In the genomic region with DNA sequence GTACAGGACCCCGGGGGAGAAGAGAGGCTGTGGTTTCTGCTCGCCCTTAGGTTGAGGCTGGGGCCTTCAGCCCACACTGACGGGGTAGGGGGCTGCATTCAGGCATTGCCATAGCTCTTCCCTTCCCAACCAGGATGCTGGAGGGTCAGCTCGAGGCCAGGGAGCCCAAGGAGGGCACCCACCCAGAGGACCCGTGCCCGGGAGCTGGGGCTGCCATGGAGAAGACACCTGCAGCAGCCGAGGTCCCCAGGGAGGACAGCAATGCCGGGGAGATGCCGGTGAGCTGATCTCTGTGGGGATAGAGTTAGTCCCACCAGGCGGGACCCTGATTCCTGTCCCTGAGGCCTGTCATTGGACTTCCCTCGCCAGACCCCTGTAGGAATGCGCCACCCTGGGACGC, we compare ENCODE assay signal across 6 cellular contexts. TPM values are rescaled to one million over a fixed set of nuclear protein-coding genes. Genes with fewer than 3 reads are reported as not detected.
"Had no signal": no experiment of that assay in that cellular context is flagged by ENCODE, and none has a peak within 500 bp of the region (broad histone marks: within the 10 kb centered on the region; RNA-seq: fewer than 3 reads in every experiment).

No MANE protein-coding gene starts in this region.

RNA-seq across cellular contexts. Expression of gene GPR31, which starts 14.2 kb away (rescaled TPM):
- total RNA-seq: GM23248, GM23338, H4, H7, H9, HFFc6 had no signal
- polyA plus RNA-seq: GM23248, GM23338 had no signal

RNA-seq across cellular contexts. Expression of gene CCR6, which starts 49.1 kb away (rescaled TPM):
- total RNA-seq: GM23248, GM23338, H4, H7, H9, HFFc6 had no signal
- polyA plus RNA-seq: GM23248, GM23338 had no signal
